ENCODE assay signal across 10 cellular contexts in genomic region chr7:150341263-150342118, GRCh38. TPM values are rescaled to one million over a fixed set of nuclear protein-coding genes. Genes with fewer than 3 reads are reported as not detected.
DNase-seq lines count a peak whose midpoint lies in the region; ATAC-seq and TF ChIP-seq lines count a peak whose summit lies in the region.
"Had no signal": no experiment of that assay in that cellular context is flagged by ENCODE, and none has a peak within 500 bp of the region (broad histone marks: within the 10 kb centered on the region; RNA-seq: fewer than 3 reads in every experiment).

TSS of gene RARRES2 (minus strand) at chr7:150341629. CDS start at chr7:150340609, 1,020 bp downstream.

- 2% methylated on average over 28 to 43 of the region's 49 CpGs for WGBS in testis, 2 donors

- POLR2A ChIA-PET in WTC11 (lab: Charles Lee) = interaction anchor here (0.7 to 2.6 kb wide), 2 partner anchors 12 to 193 kb away, joined by 3 to 9 read pairs; no protein-coding TSS in a partner anchor

- no peak for TF ChIP-seq POLR2A in testis (IDR thresholded peaks at IDR 0.05)

- H3K27me3 ChIP-seq in muscle layer of colon (ENCODE audit: control insufficient read depth in 1 of 2, insufficient read depth in 2 of 2, low read length in 2 of 2) (no peaks in the 10 kb centered on the region), testis (no peaks in the 10 kb centered on the region), HAP-1 (ENCODE audit: low read depth) (no peaks in the 10 kb centered on the region)

- H3K4me1 ChIP-seq in muscle layer of colon (ENCODE audit: insufficient read depth, low read length) (peaks cover 38% of the 10 kb centered on the region), testis (peaks cover 21% of the 10 kb centered on the region), HAP-1 (no peaks in the 10 kb centered on the region)

- peaks cover 15% of the 10 kb centered on the region for H3K9me3 Mint-ChIP-seq in WTC11
- peaks cover 2% of the 10 kb centered on the region for H3K9me3 Mint-ChIP-seq in glutamatergic neuron (ENCODE audit: unreplicated experiment)
- H3K9me3 Mint-ChIP-seq in activated T-cell treated with anti-CD3 and anti-CD28 coated beads, Interleukin-2, amount 50 U/mL, for 4 hours = no peaks in the 10 kb centered on the region
- H3K9me3 Mint-ChIP-seq: activated T-helper 17 cell treated with anti-CD3 and anti-CD28 coated beads, Interleukin-2, amount 50 U/mL, for 72 hours had no signal

- no peak within 1 kb of the TSS for H3K27ac Mint-ChIP-seq in WTC11
- no peak within 1 kb of the TSS for H3K27ac Mint-ChIP-seq in glutamatergic neuron (ENCODE audit: unreplicated experiment)
- H3K27ac Mint-ChIP-seq: activated T-helper 17 cell treated with anti-CD3 and anti-CD28 coated beads, Interleukin-2, amount 50 U/mL, for 72 hours had no signal

- peak; percentile 73 for DNase-seq in WTC11 (ENCODE audit: low spot score)
- peak; percentile 63 for DNase-seq in glutamatergic neuron
- DNase-seq in testis = peak; percentile 62
- DNase-seq in midbrain (lab: John Stamatoyannopoulos, UW) = no peak
- no peak for DNase-seq in HAP-1 (ENCODE audit: low spot score in 2 of 2)
- DNase-seq in activated T-cell treated with anti-CD3 and anti-CD28 coated beads, Interleukin-2, amount 50 U/mL, for 4 hours = no peak
- DNase-seq: GF-D8 had no signal

- in situ Hi-C loops in HAP-1 (cut with MboI; ENCODE audit: low sequenced_read_pairs) = no loop called here

- peak; percentile 69 for ATAC-seq in WTC11
- ATAC-seq in HG03135 (IDR thresholded peaks at IDR 0.05; ENCODE audit: unreplicated experiment) = no peak
- ATAC-seq in activated T-cell treated with anti-CD3 and anti-CD28 coated beads, Interleukin-2, amount 50 U/mL, for 4 hours = no peak
- ATAC-seq: activated T-helper 17 cell treated with anti-CD3 and anti-CD28 coated beads, Interleukin-2, amount 50 U/mL, for 72 hours had no signal

- H3K9me3 ChIP-seq in muscle layer of colon (ENCODE audit: low read length) (no peaks in the 10 kb centered on the region), testis (no peaks in the 10 kb centered on the region), HAP-1 (no peaks in the 10 kb centered on the region; the same call in 1 of the 2 replicates)

- H3K4me3 ChIP-seq in muscle layer of colon (ENCODE audit: low read depth in 1 of 2, low read length in 2 of 2) (peak within 1 kb of the TSS; percentile 50 to 69), testis (peak within 1 kb of the TSS; percentile 52 to 68), HAP-1 (no peak within 1 kb of the TSS)

- H3K4me3 Mint-ChIP-seq in WTC11 = peak within 1 kb of the TSS; percentile 87
- H3K4me3 Mint-ChIP-seq in glutamatergic neuron (ENCODE audit: unreplicated experiment) = peak within 1 kb of the TSS; percentile 79
- no peak within 1 kb of the TSS for H3K4me3 Mint-ChIP-seq in activated T-cell treated with anti-CD3 and anti-CD28 coated beads, Interleukin-2, amount 50 U/mL, for 4 hours
- H3K4me3 Mint-ChIP-seq: activated T-helper 17 cell treated with anti-CD3 and anti-CD28 coated beads, Interleukin-2, amount 50 U/mL, for 72 hours had no signal

- peak within 1 kb of the TSS; percentile 86 for H3K27ac ChIP-seq in muscle layer of colon (ENCODE audit: low read depth, low read length)
- H3K27ac ChIP-seq in testis = peak within 1 kb of the TSS; percentile 68 to 74

- TF ChIP-seq CTCF in WTC11 (IDR thresholded peaks at IDR 0.05) (no peak), glutamatergic neuron (IDR thresholded peaks at IDR 0.05; ENCODE audit: partially characterized antibody, unreplicated experiment) (no peak), testis (IDR thresholded peaks at IDR 0.05) (no peak)

- peaks cover 4% of the 10 kb centered on the region for H3K36me3 ChIP-seq in muscle layer of colon (ENCODE audit: insufficient read depth, low read length)
- H3K36me3 ChIP-seq in testis (ENCODE audit: low read depth, missing control alignments) = no peaks in the 10 kb centered on the region
- no peaks in the 10 kb centered on the region for H3K36me3 ChIP-seq in HAP-1 (replicated peaks)

- peak within 1 kb of the TSS; percentile 74 for H3K9ac ChIP-seq in muscle layer of colon (ENCODE audit: low read length)

- intact Hi-C loops in testis (cut with DNase I; ENCODE audit: low total_unique reads) = no loop called here

- CTCF ChIA-PET in WTC11 (lab: Charles Lee) = interaction anchor here (1.0 to 1.1 kb wide), 4 partner anchors 11 to 64 kb away, joined by 3 read pairs; partner anchors contain the start of gene REPIN1

- H3K36me3 Mint-ChIP-seq in WTC11 (peaks cover 27% of the 10 kb centered on the region), glutamatergic neuron (ENCODE audit: unreplicated experiment) (peaks cover 5% of the 10 kb centered on the region)
- H3K36me3 Mint-ChIP-seq in activated T-cell treated with anti-CD3 and anti-CD28 coated beads, Interleukin-2, amount 50 U/mL, for 4 hours (ENCODE audit: insufficient read depth) = peaks cover 6% of the 10 kb centered on the region

- H3K27me3 Mint-ChIP-seq in WTC11 (ENCODE audit: low read depth) = peaks cover 34% of the 10 kb centered on the region
- peaks cover 23% of the 10 kb centered on the region for H3K27me3 Mint-ChIP-seq in glutamatergic neuron (ENCODE audit: unreplicated experiment)
- peaks cover 46% of the 10 kb centered on the region for H3K27me3 Mint-ChIP-seq in activated T-cell treated with anti-CD3 and anti-CD28 coated beads, Interleukin-2, amount 50 U/mL, for 4 hours (ENCODE audit: low read depth)

- H3K4me1 Mint-ChIP-seq in WTC11 (peaks cover 48% of the 10 kb centered on the region), glutamatergic neuron (ENCODE audit: low read depth, unreplicated experiment) (peaks cover 9% of the 10 kb centered on the region)
- peaks cover 11% of the 10 kb centered on the region for H3K4me1 Mint-ChIP-seq in activated T-cell treated with anti-CD3 and anti-CD28 coated beads, Interleukin-2, amount 50 U/mL, for 4 hours (ENCODE audit: low read depth)
- H3K4me1 Mint-ChIP-seq: activated T-helper 17 cell treated with anti-CD3 and anti-CD28 coated beads, Interleukin-2, amount 50 U/mL, for 72 hours had no signal

TF ChIP-seq in WTC11, 78 proteins besides CTCF, POLR2A, EP300 and RAD21 (continues in another document):
- TF ChIP-seq GABPB1 (CRISPR knock-in tag; IDR thresholded peaks at IDR 0.05) = no peak
- TF ChIP-seq TP53 (CRISPR knock-in tag; IDR thresholded peaks at IDR 0.05) = no peak
- TF ChIP-seq ZNF532 (CRISPR knock-in tag; IDR thresholded peaks at IDR 0.05; ENCODE audit: borderline replicate concordance) = no peak

RNA-seq across cellular contexts. Expression of gene RARRES2, which starts in this region (rescaled TPM):
- 193 to 230 TPM (median 197 TPM) in 3 replicates for total RNA-seq in WTC11 (2021)
- total RNA-seq in glutamatergic neuron (ENCODE audit: unreplicated experiment) = 0.86 TPM
- total RNA-seq in testis = 10 to 100 TPM; 21.1 to 58.8 TPM
- 93.7 TPM for polyA plus RNA-seq in testis (ENCODE audit: insufficient read depth, low read depth, low replicate concordance)
- 1 to 10 TPM; 1.2 to 1.4 (median 1.3) TPM for total RNA-seq in activated T-cell treated with anti-CD3 and anti-CD28 coated beads, Interleukin-2, amount 50 U/mL, for 4 hours
- total RNA-seq: activated T-helper 17 cell treated with anti-CD3 and anti-CD28 coated beads, Interleukin-2, amount 50 U/mL, for 72 hours had no signal

Comparison
In these comparisons a context has a peak if more than half of its experiments do, and no peak if none do; other contexts are left out.
1. RNA of gene RARRES2 (total RNA-seq): 193 to 230 TPM in WTC11 and 21.1 to 58.8 TPM in testis; 1.2 to 1.4 TPM in activated T-cell treated with anti-CD3 and anti-CD28 coated beads, Interleukin-2, amount 50 U/mL, for 4 hours and 0.86 TPM in glutamatergic neuron (single experiment); every median in the first group is over 4 times any median in the second.
2. Peak in DNase-seq in glutamatergic neuron; RNA of the gene not detected or under 1 TPM.
3. DNase-seq: peak in WTC11 (single experiment) and testis (single experiment); none in midbrain (single experiment), HAP-1 (0 of 2) and activated T-cell treated with anti-CD3 and anti-CD28 coated beads, Interleukin-2, amount 50 U/mL, for 4 hours (single experiment).